1 cellular context compared by ENCODE assay signal in the genomic region with DNA sequence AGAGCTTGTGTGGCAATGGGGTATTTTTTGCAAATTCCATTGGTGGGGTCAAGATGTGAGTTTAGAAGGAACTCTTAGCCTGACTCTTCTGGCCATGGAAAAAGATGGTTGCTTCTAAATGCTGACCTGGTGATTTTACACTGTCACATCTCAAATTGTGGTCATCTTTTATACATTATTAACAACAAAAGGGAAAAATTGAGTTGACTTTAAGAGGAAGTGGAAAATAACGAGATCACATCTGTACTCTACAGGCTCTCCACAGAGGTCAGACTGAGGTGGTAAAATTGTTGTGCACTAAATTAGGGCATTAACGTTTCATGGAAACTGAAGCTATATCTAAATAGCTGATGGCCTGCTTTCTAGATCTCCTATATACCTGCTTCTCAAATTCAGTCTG.
A peak's percentile ranks its signal among the peaks of the same experiment; 100 is the strongest.
TF ChIP-seq lines count a peak whose summit lies in the region.

No MANE protein-coding gene starts in this region.

TF ChIP-seq in K562, 482 proteins besides CTCF, POLR2A, EP300 and RAD21 (continued from another document):
- TF ChIP-seq ZBTB26 (CRISPR knock-in tag; IDR thresholded peaks at IDR 0.05), result no peak
- TF ChIP-seq, protein P1, sequence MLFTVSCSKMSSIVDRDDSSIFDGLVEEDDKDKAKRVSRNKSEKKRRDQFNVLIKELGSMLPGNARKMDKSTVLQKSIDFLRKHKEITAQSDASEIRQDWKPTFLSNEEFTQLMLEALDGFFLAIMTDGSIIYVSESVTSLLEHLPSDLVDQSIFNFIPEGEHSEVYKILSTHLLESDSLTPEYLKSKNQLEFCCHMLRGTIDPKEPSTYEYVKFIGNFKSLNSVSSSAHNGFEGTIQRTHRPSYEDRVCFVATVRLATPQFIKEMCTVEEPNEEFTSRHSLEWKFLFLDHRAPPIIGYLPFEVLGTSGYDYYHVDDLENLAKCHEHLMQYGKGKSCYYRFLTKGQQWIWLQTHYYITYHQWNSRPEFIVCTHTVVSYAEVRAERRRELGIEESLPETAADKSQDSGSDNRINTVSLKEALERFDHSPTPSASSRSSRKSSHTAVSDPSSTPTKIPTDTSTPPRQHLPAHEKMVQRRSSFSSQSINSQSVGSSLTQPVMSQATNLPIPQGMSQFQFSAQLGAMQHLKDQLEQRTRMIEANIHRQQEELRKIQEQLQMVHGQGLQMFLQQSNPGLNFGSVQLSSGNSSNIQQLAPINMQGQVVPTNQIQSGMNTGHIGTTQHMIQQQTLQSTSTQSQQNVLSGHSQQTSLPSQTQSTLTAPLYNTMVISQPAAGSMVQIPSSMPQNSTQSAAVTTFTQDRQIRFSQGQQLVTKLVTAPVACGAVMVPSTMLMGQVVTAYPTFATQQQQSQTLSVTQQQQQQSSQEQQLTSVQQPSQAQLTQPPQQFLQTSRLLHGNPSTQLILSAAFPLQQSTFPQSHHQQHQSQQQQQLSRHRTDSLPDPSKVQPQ (CRISPR knock-in tag; IDR thresholded peaks at IDR 0.05; ENCODE audit: borderline replicate concordance), result no peak
- TF ChIP-seq NFIX (CRISPR knock-in tag; IDR thresholded peaks at IDR 0.05; ENCODE audit: low read depth), result no peak
- peak; percentile 41 for TF ChIP-seq MAFF (IDR thresholded peaks at IDR 0.05; ENCODE audit: low read length)
- TF ChIP-seq ZNF316 (IDR thresholded peaks at IDR 0.05), result peak; percentile 81
- no peak for TF ChIP-seq FOXA3 (CRISPR knock-in tag; conservative IDR thresholded peaks at IDR 0.05 in 1 of 2, IDR thresholded peaks at IDR 0.05 in 1 of 2)
- TF ChIP-seq ETS1 (conservative IDR thresholded peaks at IDR 0.05; ENCODE audit: control insufficient read depth, low read depth, low read length), result no peak
- no peak for TF ChIP-seq FIP1L1 (IDR thresholded peaks at IDR 0.05; ENCODE audit: low read depth, low read length, poor library complexity, severe bottlenecking)
- TF ChIP-seq MAFG (tag; conservative IDR thresholded peaks at IDR 0.05), result peak; percentile 41
- TF ChIP-seq C11orf30 (IDR thresholded peaks at IDR 0.05; ENCODE audit: low read depth), result peak; percentile 59; the same call in 1 of the 2 replicates
- no peak for TF ChIP-seq BRD9 (IDR thresholded peaks at IDR 0.05; ENCODE audit: low read depth, partially characterized antibody)
- peak; percentile 30; the same call in 1 of the 2 replicates for TF ChIP-seq SPI1 (IDR thresholded peaks at IDR 0.05; ENCODE audit: borderline replicate concordance, low read depth, low read length)
- peak; percentile 36; the same call in 1 of the 2 replicates for TF ChIP-seq MAFK (IDR thresholded peaks at IDR 0.05; ENCODE audit: low read length)
